In genomic region chr5:124343021-124343420, GRCh38 we compare ENCODE assay signal across 17 cellular contexts.
DNase-seq lines count a peak whose midpoint lies in the region; ATAC-seq and TF ChIP-seq lines count a peak whose summit lies in the region.
"Had no signal": no experiment of that assay in that cellular context is flagged by ENCODE, and none has a peak within 500 bp of the region (broad histone marks: within the 10 kb centered on the region; RNA-seq: fewer than 3 reads in every experiment).

No MANE protein-coding gene starts in this region.

- intact Hi-C loops in colonic mucosa (cut with DNase I), result no loop called here

- POLR2A ChIA-PET in SK-N-SH (lab: Yijun Ruan, JAX), result no interaction called here

- TF ChIP-seq RAD21 in SK-N-SH (IDR thresholded peaks at IDR 0.05; ENCODE audit: low read length), result no peak

- TF ChIP-seq CTCF in SK-N-SH (IDR thresholded peaks at IDR 0.05), result no peak
- TF ChIP-seq CTCF in choroid plexus epithelial cell (conservative IDR thresholded peaks at IDR 0.05; ENCODE audit: low read depth, low read length), result no peak
- TF ChIP-seq CTCF in hepatocyte (IDR thresholded peaks at IDR 0.05; ENCODE audit: poor library complexity), result no peak
- TF ChIP-seq CTCF in colonic mucosa (IDR thresholded peaks at IDR 0.05), result no peak

- H3K36me3 ChIP-seq in SK-N-SH (replicated peaks in 1 of 2; ENCODE audit: control insufficient read depth in 1 of 2, insufficient read depth in 2 of 2, low read length in 1 of 2), result no peaks in the 10 kb centered on the region
- H3K36me3 ChIP-seq in hepatocyte (replicated peaks; ENCODE audit: insufficient read depth, low read depth), result no peaks in the 10 kb centered on the region
- H3K36me3 ChIP-seq in colonic mucosa, result no peaks in the 10 kb centered on the region
- H3K36me3 ChIP-seq: BLaER1, HAP-1, SJSA1 had no signal

- H3K27me3 ChIP-seq in SK-N-SH (ENCODE audit: insufficient read depth) (no peaks in the 10 kb centered on the region), hepatocyte (no peaks in the 10 kb centered on the region), colonic mucosa (no peaks in the 10 kb centered on the region)
- H3K27me3 ChIP-seq: BLaER1, SJSA1 had no signal

- H3K4me2 ChIP-seq in SK-N-SH, result no peak overlapping the region
- H3K4me2 ChIP-seq in hepatocyte, result no peak overlapping the region
- H3K4me2 ChIP-seq: BLaER1 had no signal

- CTCF ChIA-PET in SK-N-SH (lab: Yijun Ruan, JAX), result no interaction called here

- H3K27ac ChIP-seq in SK-N-SH (ENCODE audit: low read depth in 2 of 2, low read length in 1 of 2), result peak overlapping the region in 1 of 2 experiments; percentile 12; a peak in 1 of 4 replicates
- H3K27ac ChIP-seq in hepatocyte, result peak overlapping the region; percentile 5
- no peak overlapping the region for H3K27ac ChIP-seq in colonic mucosa
- H3K27ac ChIP-seq: 22Rv1, BLaER1, HL-60, SJSA1 had no signal

- TF ChIP-seq EP300 in SK-N-SH (IDR thresholded peaks at IDR 0.05; ENCODE audit: borderline replicate concordance in 1 of 2, low read depth in 1 of 2, low read length in 1 of 2), result no peak

- DNase-seq in SK-N-SH (no peak), choroid plexus epithelial cell (ENCODE audit: low read depth) (peak; percentile 46), hepatocyte (ENCODE audit: low spot score) (no peak), colonic mucosa (no peak), NCI-H2107 treated with DMSO at 0.1 percent for 48 hours (lab: John Stamatoyannopoulos, UW; ENCODE audit: unreplicated experiment) (no peak), NAMALWA (ENCODE audit: low spot score) (no peak)
- no peak for DNase-seq in activated CD8-positive, alpha-beta memory T cell treated with anti-CD3 and anti-CD28 coated beads for 24 hours
- DNase-seq: CD8-positive, alpha-beta T cell; NCI-H1436; NCI-H748 treated with DMSO at 0.1 percent for 48 hours; RPMI8226 had no signal

- 14% methylated on average over 1 of the region's 1 CpG for WGBS in SK-N-SH (ENCODE audit: low lambda C conversion rate)
- 81% methylated on average over 1 of the region's 1 CpG for WGBS in hepatocyte (ENCODE audit: low lambda C conversion rate, missing lambda C conversion rate)

- H4K20me1 ChIP-seq in SK-N-SH (ENCODE audit: insufficient read depth) (no peaks in the 10 kb centered on the region), hepatocyte (ENCODE audit: insufficient read depth, poor library complexity, severe bottlenecking) (no peaks in the 10 kb centered on the region)
- H4K20me1 ChIP-seq: BLaER1 had no signal

- H3K9me3 ChIP-seq in SK-N-SH, result no peaks in the 10 kb centered on the region
- H3K9me3 ChIP-seq in hepatocyte (ENCODE audit: low read depth), result no peaks in the 10 kb centered on the region
- H3K9me3 ChIP-seq in colonic mucosa, result no peaks in the 10 kb centered on the region
- H3K9me3 ChIP-seq: BLaER1, HAP-1, SJSA1 had no signal

- H3K9ac ChIP-seq in SK-N-SH (no peak overlapping the region), colonic mucosa (ENCODE audit: low read depth in 2 of 2, low read length in 2 of 2) (no peak overlapping the region)
- H3K9ac ChIP-seq: BLaER1 had no signal

- H3K79me2 ChIP-seq in SK-N-SH (ENCODE audit: insufficient read depth) (no peaks in the 10 kb centered on the region), hepatocyte (no peaks in the 10 kb centered on the region)

- no peaks in the 10 kb centered on the region for H3F3A ChIP-seq in SK-N-SH (replicated peaks; ENCODE audit: insufficient read depth)

- H3K4me1 ChIP-seq in SK-N-SH (ENCODE audit: control insufficient read depth in 1 of 2, insufficient read depth in 2 of 2, low read depth in 1 of 2, low read length in 1 of 2) (peaks cover 0 to 15% of the 10 kb centered on the region in 2 experiments; a peak in 2 of 4 replicates), hepatocyte (ENCODE audit: insufficient read depth) (peaks cover 16% of the 10 kb centered on the region), colonic mucosa (no peaks in the 10 kb centered on the region)
- H3K4me1 ChIP-seq: BLaER1, HAP-1 had no signal

- ATAC-seq in SK-N-SH treated with all-trans-retinoic acid at 6 μM for 48 hours, result peak; percentile 36
- ATAC-seq: CD8-positive, alpha-beta T cell had no signal

- H3K4me3 ChIP-seq in SK-N-SH (ENCODE audit: low read depth in 2 of 2, low read length in 1 of 2), result no peak overlapping the region
- H3K4me3 ChIP-seq in choroid plexus epithelial cell (ENCODE audit: low read depth, low read length), result no peak overlapping the region
- H3K4me3 ChIP-seq in hepatocyte, result no peak overlapping the region
- no peak overlapping the region for H3K4me3 ChIP-seq in colonic mucosa
- H3K4me3 ChIP-seq: BLaER1, HAP-1, SJSA1 had no signal

- H3K9me2 ChIP-seq in SK-N-SH, result no peaks in the 10 kb centered on the region
- H3K9me2 ChIP-seq in hepatocyte (replicated peaks; ENCODE audit: insufficient read depth), result no peaks in the 10 kb centered on the region

- H2AFZ ChIP-seq in SK-N-SH (ENCODE audit: low read depth), result no peak overlapping the region
- no peak overlapping the region for H2AFZ ChIP-seq in hepatocyte

TF ChIP-seq in SK-N-SH treated with all-trans-retinoic acid at 6 μM for 48 hours, 23 proteins besides CTCF, POLR2A, EP300 and RAD21 (continues in another document):
- TF ChIP-seq PATZ1 (CRISPR knock-in tag; IDR thresholded peaks at IDR 0.05; ENCODE audit: borderline replicate concordance) (no peak), ZC3H10 (CRISPR knock-in tag; IDR thresholded peaks at IDR 0.05) (no peak), OSR1 (CRISPR knock-in tag; IDR thresholded peaks at IDR 0.05) (no peak), ISL1 (CRISPR knock-in tag; IDR thresholded peaks at IDR 0.05) (no peak), CREB5 (CRISPR knock-in tag; IDR thresholded peaks at IDR 0.05; ENCODE audit: low read depth) (no peak), TCF4 (CRISPR knock-in tag; IDR thresholded peaks at IDR 0.05; ENCODE audit: borderline replicate concordance) (no peak), ZNF565 (CRISPR knock-in tag; conservative IDR thresholded peaks at IDR 0.05; ENCODE audit: low read depth) (no peak)

TF ChIP-seq in SK-N-SH, 30 proteins besides CTCF, POLR2A, EP300 and RAD21:
- TF ChIP-seq FOXJ3 (CRISPR knock-in tag; IDR thresholded peaks at IDR 0.05), result no peak
- no peak for TF ChIP-seq TEAD4 (IDR thresholded peaks at IDR 0.05; ENCODE audit: borderline replicate concordance, insufficient read depth)
- no peak for TF ChIP-seq POLR2AphosphoS5 (IDR thresholded peaks at IDR 0.05; ENCODE audit: low read depth, low read length)
- TF ChIP-seq CHD2 (IDR thresholded peaks at IDR 0.05; ENCODE audit: low read length, partially characterized antibody), result no peak
- TF ChIP-seq MXI1 (IDR thresholded peaks at IDR 0.05; ENCODE audit: low read depth, low read length), result no peak
- TF ChIP-seq NRF1 (IDR thresholded peaks at IDR 0.05; ENCODE audit: low read depth, low read length), result no peak
- TF ChIP-seq NFIC (IDR thresholded peaks at IDR 0.05; ENCODE audit: borderline replicate concordance), result no peak
- no peak for TF ChIP-seq IRF3 (IDR thresholded peaks at IDR 0.05; ENCODE audit: low read depth, low read length)
